ENCODE assay signal across 8 cellular contexts in genomic region chr3:126752303-126753190, GRCh38. TPM values are rescaled to one million over a fixed set of nuclear protein-coding genes. Genes with fewer than 3 reads are reported as not detected.
DNase-seq lines count a peak whose midpoint lies in the region; ATAC-seq and TF ChIP-seq lines count a peak whose summit lies in the region.

No MANE protein-coding gene starts in this region.

- CTCF ChIA-PET in WTC11 (lab: Charles Lee) = interaction anchor here (0.6 to 3.3 kb wide), 45 partner anchors 10 to 823 kb away, joined by 3 to 34 read pairs (median 4); partner anchors contain the start of genes PLXNA1 and PRR20G

- H3K4me3 ChIP-seq in choroid plexus epithelial cell (ENCODE audit: low read depth, low read length) = no peak overlapping the region

- H3K4me1 Mint-ChIP-seq in WTC11 = peaks cover 41% of the 10 kb centered on the region

- no peaks in the 10 kb centered on the region for H3K9me3 Mint-ChIP-seq in WTC11

- peak overlapping the region; percentile 92 for H3K27ac Mint-ChIP-seq in WTC11

- H3K36me3 Mint-ChIP-seq in WTC11 = 0 out of 2 replicates have a peak, but pooled peaks cover 4% of the 10 kb centered on the region

- no peaks in the 10 kb centered on the region for H3K27me3 Mint-ChIP-seq in WTC11 (ENCODE audit: low read depth)

- no peak overlapping the region for H3K4me3 Mint-ChIP-seq in WTC11

- POLR2A ChIA-PET in WTC11 (lab: Charles Lee) = interaction anchor here (0.8 to 1.1 kb wide), 3 partner anchors 98 to 229 kb away, joined by 3 to 6 read pairs (median 3); no protein-coding TSS in a partner anchor

- DNase-seq in DMS153 treated with DMSO at 0.1 percent for 48 hours (lab: John Stamatoyannopoulos, UW; ENCODE audit: unreplicated experiment) (peak; percentile 50), HCEC 1CT (peak; percentile 51), NCI-H2107 treated with DMSO at 0.1 percent for 48 hours (lab: John Stamatoyannopoulos, UW; ENCODE audit: unreplicated experiment) (peak; percentile 65), WTC11 (ENCODE audit: low spot score) (peak; percentile 91), choroid plexus epithelial cell (ENCODE audit: low read depth) (peak; percentile 81), left lobe of liver (ENCODE audit: low spot score) (peak; percentile 67)
- peak; percentile 51 for DNase-seq in stimulated activated CD4-positive, alpha-beta T cell treated with anti-CD3 and anti-CD28 coated beads, Interleukin-4, amount 100 ng/mL, for 24 hours

- peak; percentile 93 for ATAC-seq in WTC11
- peak; percentile 96 for ATAC-seq in left lobe of liver
- ATAC-seq in GM18873 (IDR thresholded peaks at IDR 0.05; ENCODE audit: low FRiP score, unreplicated experiment) = no peak

- TF ChIP-seq CTCF in WTC11 (IDR thresholded peaks at IDR 0.05) (peak; percentile 67), choroid plexus epithelial cell (conservative IDR thresholded peaks at IDR 0.05; ENCODE audit: low read depth, low read length) (peak; percentile 98)

TF ChIP-seq in WTC11, 78 proteins besides CTCF, POLR2A, EP300 and RAD21:
- TF ChIP-seq ZNF138 (CRISPR knock-in tag; conservative IDR thresholded peaks at IDR 0.05) (peak; percentile 76; the same call in 1 of the 2 replicates), SP1 (CRISPR knock-in tag; conservative IDR thresholded peaks at IDR 0.05) (peak; percentile 33; the same call in 1 of the 2 replicates), TCF7 (CRISPR knock-in tag; IDR thresholded peaks at IDR 0.05; ENCODE audit: low read depth) (no peak)

RNA-seq across cellular contexts. Expression of gene CHCHD6, which starts 48.5 kb away (rescaled TPM):
- total RNA-seq in WTC11 (2021) (40.9 to 54.7 TPM (median 50.7 TPM) in 3 replicates), left lobe of liver (3.8 TPM)
